21 cellular contexts compared by ENCODE assay signal in the genomic region with DNA sequence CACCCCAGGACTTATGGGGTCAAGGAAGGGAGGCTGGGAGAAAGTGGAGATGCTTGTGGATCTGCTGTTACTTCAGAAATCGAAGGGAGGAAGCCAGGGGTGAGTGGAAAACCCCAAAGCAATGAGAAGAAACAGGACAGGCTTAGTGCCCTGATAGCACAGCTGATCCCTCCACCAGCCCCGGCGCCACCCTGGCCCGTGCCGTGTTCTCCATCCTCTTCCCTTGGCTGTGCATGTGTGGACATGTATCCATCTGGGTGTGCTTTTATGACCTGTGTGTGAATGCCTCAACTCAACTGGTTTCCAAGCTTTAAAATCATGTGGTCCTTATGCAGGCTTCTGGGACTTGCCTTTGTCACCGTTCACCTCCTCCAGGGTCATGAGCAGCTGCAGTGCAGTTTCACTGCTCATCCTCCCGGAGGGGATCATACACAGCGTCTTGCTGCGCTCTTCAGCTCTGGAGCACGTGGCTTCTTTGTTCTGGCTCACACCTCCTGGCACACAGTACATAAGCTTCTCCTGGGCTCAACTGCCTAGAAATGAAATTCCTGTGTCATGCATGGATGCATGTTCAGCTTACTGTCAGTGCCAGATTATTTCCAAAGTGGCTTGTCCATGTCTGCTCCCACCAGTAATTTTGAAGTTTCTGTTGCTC. TPM values are rescaled to one million over a fixed set of nuclear protein-coding genes. Genes with fewer than 3 reads are reported as not detected.
DNase-seq lines count a peak whose midpoint lies in the region; ATAC-seq, FAIRE-seq and TF ChIP-seq lines count a peak whose summit lies in the region.
"Had no signal": no experiment of that assay in that cellular context is flagged by ENCODE, and none has a peak within 500 bp of the region (broad histone marks: within the 10 kb centered on the region; RNA-seq: fewer than 3 reads in every experiment).

No MANE protein-coding gene starts in this region.

- H3K9ac ChIP-seq in IMR-90 (ENCODE audit: low read depth, low read length), result no peak overlapping the region
- H3K9ac ChIP-seq in neural progenitor cell, result no peak overlapping the region

- H3F3A ChIP-seq in neural progenitor cell (ENCODE audit: low read depth), result peaks cover 21% of the 10 kb centered on the region

- dilution Hi-C loops in IMR-90 (cut with HindIII; ENCODE audit: low sequenced_read_pairs, unreplicated experiment), result no loop called here

- CTCF ChIA-PET in A673 (lab: Charles Lee) (no interaction called here), IMR-90 (lab: Yijun Ruan, JAX) (no interaction called here)

- no peak overlapping the region for H3K4me3 Mint-ChIP-seq in neural progenitor cell
- H3K4me3 Mint-ChIP-seq: activated naive CD8-positive, alpha-beta T cell; effector memory CD8-positive, alpha-beta T cell; immature natural killer cell; memory B cell; T-helper 2 cell treated with Interferon-gamma antibody and Interleukin-4, amounts not matched to agents 5 μg/mL and 100 μg/mL, for 36 hours had no signal

- H2BK20ac ChIP-seq in IMR-90 (ENCODE audit: low read depth, low read length), result no peak overlapping the region

- H2AK9ac ChIP-seq in IMR-90 (replicated peaks; ENCODE audit: low read depth, low read length, poor library complexity), result peak overlapping the region; percentile 3

- peaks cover 4% of the 10 kb centered on the region for H3K27me3 Mint-ChIP-seq in neural progenitor cell (ENCODE audit: insufficient read depth, low read depth)
- H3K27me3 Mint-ChIP-seq: activated naive CD8-positive, alpha-beta T cell; effector memory CD8-positive, alpha-beta T cell; memory B cell had no signal

- no peak overlapping the region for H2BK5ac ChIP-seq in IMR-90 (ENCODE audit: low read depth, low read length, poor library complexity, severe bottlenecking)

- H3K4me1 Mint-ChIP-seq in neural progenitor cell, result peaks cover 12% of the 10 kb centered on the region
- H3K4me1 Mint-ChIP-seq: immature natural killer cell, memory B cell had no signal

- no peaks in the 10 kb centered on the region for H3K9me3 Mint-ChIP-seq in neural progenitor cell
- H3K9me3 Mint-ChIP-seq: effector memory CD8-positive, alpha-beta T cell; immature natural killer cell; memory B cell; T-helper 2 cell treated with Interferon-gamma antibody and Interleukin-4, amounts not matched to agents 5 μg/mL and 100 μg/mL, for 36 hours had no signal

- H3K79me1 ChIP-seq in IMR-90 (ENCODE audit: low read depth in 1 of 2, low read length in 2 of 2), result peaks cover 0 to 3% of the 10 kb centered on the region in 2 experiments; a peak in 1 of 4 replicates

- no peaks in the 10 kb centered on the region for H3K27me3 ChIP-seq in A673 (replicated peaks; ENCODE audit: insufficient read depth, low read depth, low read length, poor library complexity)
- H3K27me3 ChIP-seq in IMR-90 (ENCODE audit: control insufficient read depth, insufficient read depth, low read length), result no peaks in the 10 kb centered on the region
- no peaks in the 10 kb centered on the region for H3K27me3 ChIP-seq in dorsolateral prefrontal cortex
- H3K27me3 ChIP-seq in neural progenitor cell, result no peaks in the 10 kb centered on the region
- H3K27me3 ChIP-seq: gastrocnemius medialis, neutrophil, spleen had no signal

- H3K23ac ChIP-seq in IMR-90 (ENCODE audit: low read depth, low read length), result no peak overlapping the region

- BruUV-seq in A673 (replicated peaks; lab: Mats Ljungman, UMichigan), result no TSS peak
- no TSS peak for BruUV-seq in IMR-90 (replicated peaks; lab: Mats Ljungman, UMichigan)

- H3K4me1 ChIP-seq in A673 (ENCODE audit: insufficient read depth, low read length, poor library complexity, severe bottlenecking) (no peaks in the 10 kb centered on the region), IMR-90 (ENCODE audit: control insufficient read depth, insufficient read depth, low read length) (peaks cover 8% of the 10 kb centered on the region), neural progenitor cell (peaks cover 17% of the 10 kb centered on the region)

- intact Hi-C loops in A673 (cut with micrococcal nuclease; ENCODE audit: unreplicated experiment) (no loop called here), IMR-90 (cut with micrococcal nuclease) (no loop called here), dorsolateral prefrontal cortex (cut with DNase I) (no loop called here)

- 93% methylated on average over 3 of the region's 10 CpGs; no CpG with 5 or more reads in 1 of the 2 experiments for WGBS in IMR-90 (ENCODE audit: extremely low coverage in 2 of 2, insufficient read length in 1 of 2), 2 experiments

- TF ChIP-seq POLR2A in IMR-90 (IDR thresholded peaks at IDR 0.05; ENCODE audit: low read depth, low read length), result no peak

- peak overlapping the region; percentile 23 for H3K27ac ChIP-seq in A673 (ENCODE audit: low read depth, low read length, poor library complexity, severe bottlenecking)
- no peak overlapping the region for H3K27ac ChIP-seq in IMR-90 (ENCODE audit: insufficient read depth, low read length)
- H3K27ac ChIP-seq in dorsolateral prefrontal cortex, result peak overlapping the region in 41 of 59 donors; percentile 1 to 79 (median 53)
- no peak overlapping the region for H3K27ac ChIP-seq in neural progenitor cell
- H3K27ac ChIP-seq: neutrophil, spleen had no signal

- H4K20me1 ChIP-seq in IMR-90 (ENCODE audit: insufficient read depth, low read length) (no peaks in the 10 kb centered on the region), neural progenitor cell (ENCODE audit: low read depth) (no peaks in the 10 kb centered on the region)

- peaks cover 23% of the 10 kb centered on the region for H3K9me1 ChIP-seq in IMR-90 (ENCODE audit: insufficient read depth, low read length)

- H3K9me3 ChIP-seq in A673 (ENCODE audit: low read depth, low read length, poor library complexity, severe bottlenecking), result no peaks in the 10 kb centered on the region
- H3K9me3 ChIP-seq in IMR-90 (ENCODE audit: control insufficient read depth, insufficient read depth, low read length), result no peaks in the 10 kb centered on the region
- no peaks in the 10 kb centered on the region for H3K9me3 ChIP-seq in neural progenitor cell (ENCODE audit: low read depth)
- H3K9me3 ChIP-seq: gastrocnemius medialis, neutrophil, spleen had no signal

- ATAC-seq in IMR-90 (ENCODE audit: low read depth) (no peak), HG02870 (IDR thresholded peaks at IDR 0.05; ENCODE audit: unreplicated experiment) (no peak)
- ATAC-seq: effector memory CD8-positive, alpha-beta T cell had no signal

- no peak overlapping the region for H2BK15ac ChIP-seq in IMR-90 (ENCODE audit: low read depth, low read length)

- peaks cover 16% of the 10 kb centered on the region for H3K36me3 ChIP-seq in A673 (ENCODE audit: insufficient read depth, low read length, poor library complexity, severe bottlenecking)
- peaks cover 22% of the 10 kb centered on the region for H3K36me3 ChIP-seq in IMR-90 (ENCODE audit: control insufficient read depth, insufficient read depth, low read length)
- H3K36me3 ChIP-seq in neural progenitor cell, result no peaks in the 10 kb centered on the region

- POLR2A ChIA-PET in A673 (lab: Charles Lee; ENCODE audit: low non-redundant PET) (no interaction called here), IMR-90 (lab: Charles Lee; ENCODE audit: unreplicated experiment) (no interaction called here)

- no peak for TF ChIP-seq RAD21 in IMR-90 (IDR thresholded peaks at IDR 0.05; ENCODE audit: low read length)

- no peak overlapping the region for H3K18ac ChIP-seq in IMR-90 (ENCODE audit: low read depth, low read length)

- H3K36me3 Mint-ChIP-seq in neural progenitor cell, result peaks cover 20% of the 10 kb centered on the region

- no peak overlapping the region for H4K5ac ChIP-seq in IMR-90 (ENCODE audit: low read depth, low read length)

- no peak overlapping the region for H3K14ac ChIP-seq in IMR-90 (replicated peaks; ENCODE audit: low read depth, low read length)

- H3K4me3 ChIP-seq in A673 (ENCODE audit: low read depth, low read length, poor library complexity, severe bottlenecking) (no peak overlapping the region), IMR-90 (ENCODE audit: insufficient read depth, low read depth, low read length) (no peak overlapping the region), dorsolateral prefrontal cortex (no peak overlapping the region), neural progenitor cell (no peak overlapping the region)
- H3K4me3 ChIP-seq: gastrocnemius medialis, spleen had no signal

- in situ Hi-C loops in IMR-90 (cut with MboI; ENCODE audit: low sequenced_read_pairs), result no loop called here

- H2AFZ ChIP-seq in IMR-90 (replicated peaks; ENCODE audit: low read length, poor library complexity) (no peak overlapping the region), neural progenitor cell (replicated peaks) (no peak overlapping the region)

- H3K56ac ChIP-seq in IMR-90 (ENCODE audit: extremely low read depth, insufficient read depth, low read length), result no peak overlapping the region

- no peak for FAIRE-seq in GM19239 (lab: Jason Lieb, UNC)

- no peak overlapping the region for H2BK120ac ChIP-seq in IMR-90 (ENCODE audit: low read depth, low read length)

- no peak overlapping the region for H2AK5ac ChIP-seq in IMR-90 (ENCODE audit: low read depth, low read length)

- H3K79me2 ChIP-seq in neural progenitor cell (ENCODE audit: low read depth), result no peaks in the 10 kb centered on the region

- no peak overlapping the region for H4K8ac ChIP-seq in IMR-90 (ENCODE audit: low read depth in 2 of 2, low read length in 2 of 2)

- no peak overlapping the region for H4K91ac ChIP-seq in IMR-90 (ENCODE audit: insufficient read depth, low read depth, low read length)

- H3K4me2 ChIP-seq in IMR-90 (ENCODE audit: low read depth, low read length) (no peak overlapping the region), neural progenitor cell (no peak overlapping the region)

- TF ChIP-seq CTCF in A673 (conservative IDR thresholded peaks at IDR 0.05; ENCODE audit: low read depth, low read length), result no peak
- TF ChIP-seq CTCF in IMR-90 (conservative IDR thresholded peaks at IDR 0.05; ENCODE audit: low read depth, low read length), result no peak
- TF ChIP-seq CTCF in dorsolateral prefrontal cortex (IDR thresholded peaks at IDR 0.05 in 54 of 56, conservative IDR thresholded peaks at IDR 0.05 in 2 of 56; ENCODE audit: low read depth in 1 of 56, partially characterized antibody in 56 of 56), result no peak
- TF ChIP-seq CTCF in neural progenitor cell (IDR thresholded peaks at IDR 0.05), result no peak

- no peak overlapping the region for H3K4ac ChIP-seq in IMR-90 (ENCODE audit: low read depth, low read length)

- DNase-seq in A673 (ENCODE audit: low spot score) (no peak), IMR-90 (no peak), dorsolateral prefrontal cortex (peak in 1 of 10 donors; percentile 42), neural progenitor cell (ENCODE audit: low spot score) (no peak), T-helper 2 cell (no peak), GM19239 (ENCODE audit: insufficient read length, low spot score) (no peak)
- DNase-seq in stimulated activated naive CD4-positive, alpha-beta T cell (lab: John Stamatoyannopoulos, UW), result no peak
- DNase-seq: activated CD4-positive, CD25-positive, alpha-beta regulatory T cell treated with anti-CD3 and anti-CD28 coated beads, Interleukin-2, amount 50 U/mL, for 72 hours; AML-193; effector memory CD8-positive, alpha-beta T cell; gastrocnemius medialis; GF-D8; immature natural killer cell; NCI-H2171; SIG-M5; spleen had no signal

- H3K27ac Mint-ChIP-seq in neural progenitor cell, result peak overlapping the region; percentile 63
- H3K27ac Mint-ChIP-seq: activated naive CD8-positive, alpha-beta T cell; effector memory CD8-positive, alpha-beta T cell; immature natural killer cell; memory B cell; T-helper 2 cell treated with Interferon-gamma antibody and Interleukin-4, amounts not matched to agents 5 μg/mL and 100 μg/mL, for 36 hours had no signal

RNA-seq across cellular contexts. Expression of gene IPPK, which starts 58.2 kb away (rescaled TPM):
- 11.4 and 14.0 TPM in 2 replicates for total RNA-seq in A673 (2021)
- 25.1 and 27.5 TPM in 2 replicates for total RNA-seq in IMR-90 (2012; rRNA removed)
- polyA plus RNA-seq in IMR-90 (2012; rRNA removed), result 25.3 and 26.8 TPM in 2 replicates
- 12.5 and 13.1 TPM in 2 replicates for polyA plus RNA-seq in IMR-90 (2012; cell fraction: cytosol; rRNA removed)
- polyA plus RNA-seq in IMR-90 (2012; cell fraction: nucleus; rRNA removed; ENCODE audit: low replicate concordance), result 40.6 and 52.6 TPM in 2 replicates
- 10 to 100 TPM; 10.7 to 26.7 (median 16.0) TPM for total RNA-seq in dorsolateral prefrontal cortex
- total RNA-seq in neural progenitor cell (ENCODE audit: low replicate concordance), result 16.8 and 18.0 TPM in 2 replicates

Comparison
In these comparisons a context has a peak if more than half of its experiments do, and no peak if none do; other contexts are left out.
1. H3K27ac ChIP-seq: peak in A673 (single experiment) and dorsolateral prefrontal cortex (41 of 59); none in IMR-90 (single experiment) and neural progenitor cell (single experiment).